In genomic region chr3:9721698-9722057, GRCh38 we compare ENCODE assay signal across 21 cellular contexts. TPM values are rescaled to one million over a fixed set of nuclear protein-coding genes. Genes with fewer than 3 reads are reported as not detected.
DNase-seq lines count a peak whose midpoint lies in the region; ATAC-seq and TF ChIP-seq lines count a peak whose summit lies in the region.
"Had no signal": no experiment of that assay in that cellular context is flagged by ENCODE, and none has a peak within 500 bp of the region (broad histone marks: within the 10 kb centered on the region; RNA-seq: fewer than 3 reads in every experiment).

No MANE protein-coding gene starts in this region.

- peak; percentile 25 to 33 for ATAC-seq in stimulated activated naive B cell treated with anti-CD40 and anti-IgM and Interleukin-4, amounts not matched to agents 10 μg/mL and 1 μg/mL and 100 μg/mL, for 72 hours (replicated peaks)
- no peak for ATAC-seq in mucosa of descending colon
- ATAC-seq: Right ventricle myocardium inferior had no signal

- H3K27ac Mint-ChIP-seq in brain: peak overlapping the region in 3 of 5 experiments; percentile 8 to 91 (median 48)
- peak overlapping the region; percentile 78 for H3K27ac Mint-ChIP-seq in stimulated activated naive B cell treated with anti-CD40 and anti-IgM and Interleukin-4, amounts not matched to agents 10 μg/mL and 1 μg/mL and 100 μg/mL, for 72 hours
- H3K27ac Mint-ChIP-seq: CD8-positive, alpha-beta memory T cell; T-helper 1 cell treated with Interleukin-12 subunit alpha and Interleukin-12 subunit beta and Interleukin-4 antibody, amounts not matched to agents 30 μg/mL and 1 μg/mL, for 36 hours had no signal

- intact Hi-C loops in mucosa of descending colon (cut with DNase I, micrococcal nuclease): no loop called here

- no peaks in the 10 kb centered on the region for H3K36me3 ChIP-seq in mucosa of descending colon (ENCODE audit: low read depth)
- H3K36me3 ChIP-seq: Peyer's patch had no signal

- H3K4me3 Mint-ChIP-seq in brain: peak overlapping the region in 1 of 5 experiments; percentile 1
- H3K4me3 Mint-ChIP-seq in stimulated activated naive B cell treated with anti-CD40 and anti-IgM and Interleukin-4, amounts not matched to agents 10 μg/mL and 1 μg/mL and 100 μg/mL, for 72 hours: no peak overlapping the region
- H3K4me3 Mint-ChIP-seq: CD8-positive, alpha-beta memory T cell; T-helper 1 cell treated with Interleukin-12 subunit alpha and Interleukin-12 subunit beta and Interleukin-4 antibody, amounts not matched to agents 30 μg/mL and 1 μg/mL, for 36 hours had no signal

- DNase-seq in SKM-1 treated with dmso at 0.1 percent for 144 hours (lab: John Stamatoyannopoulos, UW; ENCODE audit: unreplicated experiment): peak; percentile 16
- no peak for DNase-seq in SKM-1 (lab: John Stamatoyannopoulos, UW; ENCODE audit: unreplicated experiment)
- peak; percentile 15 to 34 for DNase-seq in NOMO-1 (lab: John Stamatoyannopoulos, UW; ENCODE audit: unreplicated experiment in 2 of 2)
- no peak for DNase-seq in stimulated activated naive B cell treated with anti-CD40 and anti-IgM and Interleukin-4, amounts not matched to agents 10 μg/mL and 1 μg/mL and 100 μg/mL, for 72 hours
- DNase-seq in activated T-cell treated with anti-CD3 and anti-CD28 coated beads for 4 hours: no peak
- DNase-seq in amniotic stem cell (lab: John Stamatoyannopoulos, UW): no peak
- no peak for DNase-seq in mucosa of descending colon
- DNase-seq: C1 segment of cervical spinal cord; CD8-positive, alpha-beta memory T cell; DMS53; GOT3; NCI-H1417; NCI-H187; NCI-H226; NCI-H524 treated with DMSO at 0.1 percent for 48 hours; Peyer's patch had no signal

- H3K4me1 ChIP-seq in mucosa of descending colon (ENCODE audit: low read depth): no peaks in the 10 kb centered on the region
- H3K4me1 ChIP-seq: Peyer's patch had no signal

- H3K36me3 Mint-ChIP-seq in brain: no peaks in the 10 kb centered on the region
- no peaks in the 10 kb centered on the region for H3K36me3 Mint-ChIP-seq in stimulated activated naive B cell treated with anti-CD40 and anti-IgM and Interleukin-4, amounts not matched to agents 10 μg/mL and 1 μg/mL and 100 μg/mL, for 72 hours
- H3K36me3 Mint-ChIP-seq: CD8-positive, alpha-beta memory T cell had no signal

- no peaks in the 10 kb centered on the region for H3K9me3 ChIP-seq in mucosa of descending colon
- H3K9me3 ChIP-seq: Peyer's patch had no signal

- H3K9me3 Mint-ChIP-seq in brain: no peaks in the 10 kb centered on the region
- no peaks in the 10 kb centered on the region for H3K9me3 Mint-ChIP-seq in stimulated activated naive B cell treated with anti-CD40 and anti-IgM and Interleukin-4, amounts not matched to agents 10 μg/mL and 1 μg/mL and 100 μg/mL, for 72 hours
- H3K9me3 Mint-ChIP-seq: CD8-positive, alpha-beta memory T cell; T-helper 1 cell treated with Interleukin-12 subunit alpha and Interleukin-12 subunit beta and Interleukin-4 antibody, amounts not matched to agents 30 μg/mL and 1 μg/mL, for 36 hours had no signal

- TF ChIP-seq CTCF in brain (conservative IDR thresholded peaks at IDR 0.05): no peak
- TF ChIP-seq CTCF in mucosa of descending colon (IDR thresholded peaks at IDR 0.05): no peak

- H3K4me3 ChIP-seq in mucosa of descending colon: no peak overlapping the region
- H3K4me3 ChIP-seq: Peyer's patch, SK-N-MC had no signal

- H3K27me3 Mint-ChIP-seq in brain: peaks cover 52% of the 10 kb centered on the region
- no peaks in the 10 kb centered on the region for H3K27me3 Mint-ChIP-seq in stimulated activated naive B cell treated with anti-CD40 and anti-IgM and Interleukin-4, amounts not matched to agents 10 μg/mL and 1 μg/mL and 100 μg/mL, for 72 hours

- H3K4me1 Mint-ChIP-seq in brain: peaks cover 10% of the 10 kb centered on the region
- peaks cover 5 to 11% of the 10 kb centered on the region in 2 donors for H3K4me1 Mint-ChIP-seq in stimulated activated naive B cell treated with anti-CD40 and anti-IgM and Interleukin-4, amounts not matched to agents 10 μg/mL and 1 μg/mL and 100 μg/mL, for 72 hours

RNA-seq across cellular contexts. Expression of gene BRPF1, which starts 9.9 kb away (rescaled TPM):
- polyA plus RNA-seq in brain (ENCODE audit: insufficient read depth, low read depth, low replicate concordance): 13.3 TPM
- total RNA-seq in mucosa of descending colon: 10 to 100 TPM; 14.3 to 23.7 (median 15.6) TPM

RNA-seq across cellular contexts. Expression of gene CPNE9, which starts 18.0 kb away (rescaled TPM):
- polyA plus RNA-seq in brain (ENCODE audit: insufficient read depth, low read depth, low replicate concordance): 2.7 TPM
- under 1 TPM in 1 of 3 donors, not detected in 2; 0.70 TPM for total RNA-seq in mucosa of descending colon
- total RNA-seq: M059J, Peyer's patch, Right ventricle myocardium inferior had no signal
- polyA plus RNA-seq: CD8-positive, alpha-beta memory T cell had no signal

RNA-seq across cellular contexts. Expression of gene OGG1, which starts 28.1 kb away (rescaled TPM):
- polyA plus RNA-seq in brain (ENCODE audit: insufficient read depth, low read depth, low replicate concordance): 23.0 TPM
- 10 to 100 TPM; 23.3 to 33.0 (median 28.6) TPM for total RNA-seq in mucosa of descending colon

RNA-seq across cellular contexts. Expression of gene CAMK1, which starts 48.1 kb away (rescaled TPM):
- 23.8 TPM for polyA plus RNA-seq in brain (ENCODE audit: insufficient read depth, low read depth, low replicate concordance)
- 10 to 100 TPM in 2 of 3 donors, 1 to 10 TPM in 1; 5.7 to 35.8 (median 10.1) TPM for total RNA-seq in mucosa of descending colon

Comparison
In these comparisons a context has a peak if more than half of its experiments do, and no peak if none do; other contexts are left out.
1. DNase-seq: peak in SKM-1 treated with dmso at 0.1 percent for 144 hours (single experiment) and NOMO-1 (2 of 2); none in SKM-1 (single experiment), stimulated activated naive B cell treated with anti-CD40 and anti-IgM and Interleukin-4, amounts not matched to agents 10 μg/mL and 1 μg/mL and 100 μg/mL, for 72 hours (single experiment), activated T-cell treated with anti-CD3 and anti-CD28 coated beads for 4 hours (single experiment), amniotic stem cell (single experiment) and mucosa of descending colon (0 of 3).